Comparison of ENCODE assay signal across 1 cellular context in the genomic region with DNA sequence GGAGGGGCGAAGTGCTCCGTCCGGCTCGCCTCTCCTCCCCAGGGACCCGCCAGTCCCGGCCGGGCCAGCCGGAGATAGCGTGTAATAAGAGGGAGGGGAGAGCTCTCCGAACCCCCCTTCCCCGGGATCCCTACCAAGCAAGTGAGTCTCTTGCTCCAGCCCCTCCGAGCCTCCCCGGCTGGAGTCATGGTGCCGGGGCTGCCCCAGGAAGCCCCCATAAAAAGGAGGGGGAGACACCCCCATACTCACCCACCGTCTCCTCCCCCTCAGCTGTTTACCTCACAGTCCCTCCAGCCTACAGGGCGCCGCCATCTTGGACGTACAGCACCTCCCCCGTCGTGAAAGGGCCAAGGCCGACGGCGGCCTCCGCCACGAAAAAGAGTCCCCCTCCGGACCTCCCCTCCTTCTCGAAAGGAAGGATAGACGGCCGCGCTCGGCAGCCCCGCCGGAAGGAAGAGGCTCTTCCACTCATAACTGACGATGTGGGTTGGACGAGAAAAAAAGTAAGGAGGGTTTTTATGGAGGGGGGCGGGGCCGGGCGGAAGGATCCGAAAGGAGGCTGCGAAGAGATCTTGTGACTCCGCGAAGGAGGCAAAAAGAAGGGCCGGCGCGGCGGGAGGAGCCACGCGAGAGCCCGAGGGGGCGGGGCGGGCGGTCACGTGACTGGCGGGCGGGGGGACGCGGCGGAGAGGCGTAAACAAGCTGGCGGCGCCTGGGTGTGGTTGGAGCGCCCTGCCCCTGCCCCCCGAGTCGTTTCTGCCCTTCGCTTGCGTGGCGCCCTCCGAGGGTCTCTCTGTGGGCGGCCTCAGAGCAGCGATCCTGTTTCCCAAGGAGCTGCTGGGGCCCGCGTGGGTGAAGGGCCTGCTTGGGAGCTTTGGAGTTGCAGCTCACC.
TF ChIP-seq lines count a peak whose summit lies in the region.

A gene (minus strand): TSS at position 323 of the 892 bp plus-strand sequence. CDS start 15,744 bp downstream, outside the sequence.

TF ChIP-seq in K562, 482 proteins besides CTCF, POLR2A, EP300 and RAD21 (continued from another document and continues in another):
- TF ChIP-seq, protein P1, sequence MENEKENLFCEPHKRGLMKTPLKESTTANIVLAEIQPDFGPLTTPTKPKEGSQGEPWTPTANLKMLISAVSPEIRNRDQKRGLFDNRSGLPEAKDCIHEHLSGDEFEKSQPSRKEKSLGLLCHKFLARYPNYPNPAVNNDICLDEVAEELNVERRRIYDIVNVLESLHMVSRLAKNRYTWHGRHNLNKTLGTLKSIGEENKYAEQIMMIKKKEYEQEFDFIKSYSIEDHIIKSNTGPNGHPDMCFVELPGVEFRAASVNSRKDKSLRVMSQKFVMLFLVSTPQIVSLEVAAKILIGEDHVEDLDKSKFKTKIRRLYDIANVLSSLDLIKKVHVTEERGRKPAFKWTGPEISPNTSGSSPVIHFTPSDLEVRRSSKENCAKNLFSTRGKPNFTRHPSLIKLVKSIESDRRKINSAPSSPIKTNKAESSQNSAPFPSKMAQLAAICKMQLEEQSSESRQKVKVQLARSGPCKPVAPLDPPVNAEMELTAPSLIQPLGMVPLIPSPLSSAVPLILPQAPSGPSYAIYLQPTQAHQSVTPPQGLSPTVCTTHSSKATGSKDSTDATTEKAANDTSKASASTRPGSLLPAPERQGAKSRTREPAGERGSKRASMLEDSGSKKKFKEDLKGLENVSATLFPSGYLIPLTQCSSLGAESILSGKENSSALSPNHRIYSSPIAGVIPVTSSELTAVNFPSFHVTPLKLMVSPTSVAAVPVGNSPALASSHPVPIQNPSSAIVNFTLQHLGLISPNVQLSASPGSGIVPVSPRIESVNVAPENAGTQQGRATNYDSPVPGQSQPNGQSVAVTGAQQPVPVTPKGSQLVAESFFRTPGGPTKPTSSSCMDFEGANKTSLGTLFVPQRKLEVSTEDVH (IDR thresholded peaks at IDR 0.05; ENCODE audit: low read depth, partially characterized antibody) = peak; percentile 84
- TF ChIP-seq ZBTB8A (IDR thresholded peaks at IDR 0.05; ENCODE audit: partially characterized antibody) = no peak
- TF ChIP-seq RB1 (IDR thresholded peaks at IDR 0.05; ENCODE audit: low read depth) = peak; percentile 91
- 0 out of 4 replicates have a peak, but pooled peaks of 1 of the 2 experiments have one; percentile 39 for TF ChIP-seq FOXA3 (CRISPR knock-in tag; conservative IDR thresholded peaks at IDR 0.05 in 1 of 2, IDR thresholded peaks at IDR 0.05 in 1 of 2)
- no peak for TF ChIP-seq MEF2A (IDR thresholded peaks at IDR 0.05; ENCODE audit: control insufficient read depth, low read depth, low read length)
- peak; percentile 75 for TF ChIP-seq RBM22 (IDR thresholded peaks at IDR 0.05; ENCODE audit: low read depth, low read length, poor library complexity, severe bottlenecking)
- TF ChIP-seq ZNF212 (CRISPR knock-in tag; IDR thresholded peaks at IDR 0.05) = no peak
- TF ChIP-seq, protein P2, sequence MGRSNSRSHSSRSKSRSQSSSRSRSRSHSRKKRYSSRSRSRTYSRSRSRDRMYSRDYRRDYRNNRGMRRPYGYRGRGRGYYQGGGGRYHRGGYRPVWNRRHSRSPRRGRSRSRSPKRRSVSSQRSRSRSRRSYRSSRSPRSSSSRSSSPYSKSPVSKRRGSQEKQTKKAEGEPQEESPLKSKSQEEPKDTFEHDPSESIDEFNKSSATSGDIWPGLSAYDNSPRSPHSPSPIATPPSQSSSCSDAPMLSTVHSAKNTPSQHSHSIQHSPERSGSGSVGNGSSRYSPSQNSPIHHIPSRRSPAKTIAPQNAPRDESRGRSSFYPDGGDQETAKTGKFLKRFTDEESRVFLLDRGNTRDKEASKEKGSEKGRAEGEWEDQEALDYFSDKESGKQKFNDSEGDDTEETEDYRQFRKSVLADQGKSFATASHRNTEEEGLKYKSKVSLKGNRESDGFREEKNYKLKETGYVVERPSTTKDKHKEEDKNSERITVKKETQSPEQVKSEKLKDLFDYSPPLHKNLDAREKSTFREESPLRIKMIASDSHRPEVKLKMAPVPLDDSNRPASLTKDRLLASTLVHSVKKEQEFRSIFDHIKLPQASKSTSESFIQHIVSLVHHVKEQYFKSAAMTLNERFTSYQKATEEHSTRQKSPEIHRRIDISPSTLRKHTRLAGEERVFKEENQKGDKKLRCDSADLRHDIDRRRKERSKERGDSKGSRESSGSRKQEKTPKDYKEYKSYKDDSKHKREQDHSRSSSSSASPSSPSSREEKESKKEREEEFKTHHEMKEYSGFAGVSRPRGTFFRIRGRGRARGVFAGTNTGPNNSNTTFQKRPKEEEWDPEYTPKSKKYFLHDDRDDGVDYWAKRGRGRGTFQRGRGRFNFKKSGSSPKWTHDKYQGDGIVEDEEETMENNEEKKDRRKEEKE (IDR thresholded peaks at IDR 0.05; ENCODE audit: borderline replicate concordance in 1 of 2, control insufficient read depth in 1 of 2, low read depth in 2 of 2, low read length in 1 of 2) = no peak
- TF ChIP-seq, protein P3, sequence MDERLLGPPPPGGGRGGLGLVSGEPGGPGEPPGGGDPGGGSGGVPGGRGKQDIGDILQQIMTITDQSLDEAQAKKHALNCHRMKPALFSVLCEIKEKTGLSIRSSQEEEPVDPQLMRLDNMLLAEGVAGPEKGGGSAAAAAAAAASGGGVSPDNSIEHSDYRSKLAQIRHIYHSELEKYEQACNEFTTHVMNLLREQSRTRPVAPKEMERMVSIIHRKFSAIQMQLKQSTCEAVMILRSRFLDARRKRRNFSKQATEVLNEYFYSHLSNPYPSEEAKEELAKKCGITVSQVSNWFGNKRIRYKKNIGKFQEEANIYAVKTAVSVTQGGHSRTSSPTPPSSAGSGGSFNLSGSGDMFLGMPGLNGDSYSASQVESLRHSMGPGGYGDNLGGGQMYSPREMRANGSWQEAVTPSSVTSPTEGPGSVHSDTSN (CRISPR knock-in tag; IDR thresholded peaks at IDR 0.05; ENCODE audit: low read depth) = no peak
- TF ChIP-seq, protein P3 (tag; conservative IDR thresholded peaks at IDR 0.05; ENCODE audit: low read depth) = peak; percentile 37; the same call in 1 of the 2 replicates
- TF ChIP-seq HNRNPK (IDR thresholded peaks at IDR 0.05; ENCODE audit: low read depth, low read length, poor library complexity, severe bottlenecking) = no peak
- peak; percentile 62; the same call in 1 of the 2 replicates for TF ChIP-seq ZNF24 (IDR thresholded peaks at IDR 0.05)
- peak; percentile 92 for TF ChIP-seq ATF7 (IDR thresholded peaks at IDR 0.05)
- TF ChIP-seq, protein P4, sequence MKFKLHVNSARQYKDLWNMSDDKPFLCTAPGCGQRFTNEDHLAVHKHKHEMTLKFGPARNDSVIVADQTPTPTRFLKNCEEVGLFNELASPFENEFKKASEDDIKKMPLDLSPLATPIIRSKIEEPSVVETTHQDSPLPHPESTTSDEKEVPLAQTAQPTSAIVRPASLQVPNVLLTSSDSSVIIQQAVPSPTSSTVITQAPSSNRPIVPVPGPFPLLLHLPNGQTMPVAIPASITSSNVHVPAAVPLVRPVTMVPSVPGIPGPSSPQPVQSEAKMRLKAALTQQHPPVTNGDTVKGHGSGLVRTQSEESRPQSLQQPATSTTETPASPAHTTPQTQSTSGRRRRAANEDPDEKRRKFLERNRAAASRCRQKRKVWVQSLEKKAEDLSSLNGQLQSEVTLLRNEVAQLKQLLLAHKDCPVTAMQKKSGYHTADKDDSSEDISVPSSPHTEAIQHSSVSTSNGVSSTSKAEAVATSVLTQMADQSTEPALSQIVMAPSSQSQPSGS (CRISPR knock-in tag; IDR thresholded peaks at IDR 0.05) = no peak
- peak; percentile 82 for TF ChIP-seq CTBP1 (IDR thresholded peaks at IDR 0.05; ENCODE audit: borderline replicate concordance)
- TF ChIP-seq, protein P5, sequence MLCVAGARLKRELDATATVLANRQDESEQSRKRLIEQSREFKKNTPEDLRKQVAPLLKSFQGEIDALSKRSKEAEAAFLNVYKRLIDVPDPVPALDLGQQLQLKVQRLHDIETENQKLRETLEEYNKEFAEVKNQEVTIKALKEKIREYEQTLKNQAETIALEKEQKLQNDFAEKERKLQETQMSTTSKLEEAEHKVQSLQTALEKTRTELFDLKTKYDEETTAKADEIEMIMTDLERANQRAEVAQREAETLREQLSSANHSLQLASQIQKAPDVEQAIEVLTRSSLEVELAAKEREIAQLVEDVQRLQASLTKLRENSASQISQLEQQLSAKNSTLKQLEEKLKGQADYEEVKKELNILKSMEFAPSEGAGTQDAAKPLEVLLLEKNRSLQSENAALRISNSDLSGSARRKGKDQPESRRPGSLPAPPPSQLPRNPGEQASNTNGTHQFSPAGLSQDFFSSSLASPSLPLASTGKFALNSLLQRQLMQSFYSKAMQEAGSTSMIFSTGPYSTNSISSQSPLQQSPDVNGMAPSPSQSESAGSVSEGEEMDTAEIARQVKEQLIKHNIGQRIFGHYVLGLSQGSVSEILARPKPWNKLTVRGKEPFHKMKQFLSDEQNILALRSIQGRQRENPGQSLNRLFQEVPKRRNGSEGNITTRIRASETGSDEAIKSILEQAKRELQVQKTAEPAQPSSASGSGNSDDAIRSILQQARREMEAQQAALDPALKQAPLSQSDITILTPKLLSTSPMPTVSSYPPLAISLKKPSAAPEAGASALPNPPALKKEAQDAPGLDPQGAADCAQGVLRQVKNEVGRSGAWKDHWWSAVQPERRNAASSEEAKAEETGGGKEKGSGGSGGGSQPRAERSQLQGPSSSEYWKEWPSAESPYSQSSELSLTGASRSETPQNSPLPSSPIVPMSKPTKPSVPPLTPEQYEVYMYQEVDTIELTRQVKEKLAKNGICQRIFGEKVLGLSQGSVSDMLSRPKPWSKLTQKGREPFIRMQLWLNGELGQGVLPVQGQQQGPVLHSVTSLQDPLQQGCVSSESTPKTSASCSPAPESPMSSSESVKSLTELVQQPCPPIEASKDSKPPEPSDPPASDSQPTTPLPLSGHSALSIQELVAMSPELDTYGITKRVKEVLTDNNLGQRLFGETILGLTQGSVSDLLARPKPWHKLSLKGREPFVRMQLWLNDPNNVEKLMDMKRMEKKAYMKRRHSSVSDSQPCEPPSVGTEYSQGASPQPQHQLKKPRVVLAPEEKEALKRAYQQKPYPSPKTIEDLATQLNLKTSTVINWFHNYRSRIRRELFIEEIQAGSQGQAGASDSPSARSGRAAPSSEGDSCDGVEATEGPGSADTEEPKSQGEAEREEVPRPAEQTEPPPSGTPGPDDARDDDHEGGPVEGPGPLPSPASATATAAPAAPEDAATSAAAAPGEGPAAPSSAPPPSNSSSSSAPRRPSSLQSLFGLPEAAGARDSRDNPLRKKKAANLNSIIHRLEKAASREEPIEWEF (CRISPR knock-in tag; IDR thresholded peaks at IDR 0.05) = no peak
- TF ChIP-seq, protein P6, sequence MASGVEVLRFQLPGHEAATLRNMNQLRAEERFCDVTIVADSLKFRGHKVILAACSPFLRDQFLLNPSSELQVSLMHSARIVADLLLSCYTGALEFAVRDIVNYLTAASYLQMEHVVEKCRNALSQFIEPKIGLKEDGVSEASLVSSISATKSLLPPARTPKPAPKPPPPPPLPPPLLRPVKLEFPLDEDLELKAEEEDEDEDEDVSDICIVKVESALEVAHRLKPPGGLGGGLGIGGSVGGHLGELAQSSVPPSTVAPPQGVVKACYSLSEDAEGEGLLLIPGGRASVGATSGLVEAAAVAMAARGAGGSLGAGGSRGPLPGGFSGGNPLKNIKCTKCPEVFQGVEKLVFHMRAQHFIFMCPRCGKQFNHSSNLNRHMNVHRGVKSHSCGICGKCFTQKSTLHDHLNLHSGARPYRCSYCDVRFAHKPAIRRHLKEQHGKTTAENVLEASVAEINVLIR (CRISPR knock-in tag; IDR thresholded peaks at IDR 0.05) = peak; percentile 71
- TF ChIP-seq CBFA2T3 (IDR thresholded peaks at IDR 0.05) = 0 out of 2 replicates have a peak, but pooled peaks have one; percentile 31
- TF ChIP-seq EP400 (IDR thresholded peaks at IDR 0.05) = peak; percentile 97
- TF ChIP-seq TEAD2 (tag; IDR thresholded peaks at IDR 0.05) = no peak
- peak; percentile 44; the same call in 1 of the 2 replicates for TF ChIP-seq JUND (IDR thresholded peaks at IDR 0.05; ENCODE audit: borderline replicate concordance, low read depth, low read length)
- TF ChIP-seq JUND (tag; IDR thresholded peaks at IDR 0.05; ENCODE audit: borderline replicate concordance, low read depth, low read length) = no peak
- TF ChIP-seq NEUROD1 (IDR thresholded peaks at IDR 0.05; ENCODE audit: borderline replicate concordance, low read depth, low read length, partially characterized antibody) = peak; percentile 31
- TF ChIP-seq BRD4 (IDR thresholded peaks at IDR 0.05) = peak; percentile 88
- peak; percentile 95 for TF ChIP-seq C11orf30 (IDR thresholded peaks at IDR 0.05; ENCODE audit: low read depth)
- no peak for TF ChIP-seq MTF1 (CRISPR knock-in tag; IDR thresholded peaks at IDR 0.05; ENCODE audit: borderline replicate concordance)
- TF ChIP-seq ZNF436 (CRISPR knock-in tag; IDR thresholded peaks at IDR 0.05) = 0 out of 2 replicates have a peak, but pooled peaks have one; percentile 38
- TF ChIP-seq TAF15 (IDR thresholded peaks at IDR 0.05; ENCODE audit: low read depth, low read length) = no peak
- peak; percentile 98 for TF ChIP-seq MTA3 (IDR thresholded peaks at IDR 0.05; ENCODE audit: borderline replicate concordance)
- TF ChIP-seq, protein P7, sequence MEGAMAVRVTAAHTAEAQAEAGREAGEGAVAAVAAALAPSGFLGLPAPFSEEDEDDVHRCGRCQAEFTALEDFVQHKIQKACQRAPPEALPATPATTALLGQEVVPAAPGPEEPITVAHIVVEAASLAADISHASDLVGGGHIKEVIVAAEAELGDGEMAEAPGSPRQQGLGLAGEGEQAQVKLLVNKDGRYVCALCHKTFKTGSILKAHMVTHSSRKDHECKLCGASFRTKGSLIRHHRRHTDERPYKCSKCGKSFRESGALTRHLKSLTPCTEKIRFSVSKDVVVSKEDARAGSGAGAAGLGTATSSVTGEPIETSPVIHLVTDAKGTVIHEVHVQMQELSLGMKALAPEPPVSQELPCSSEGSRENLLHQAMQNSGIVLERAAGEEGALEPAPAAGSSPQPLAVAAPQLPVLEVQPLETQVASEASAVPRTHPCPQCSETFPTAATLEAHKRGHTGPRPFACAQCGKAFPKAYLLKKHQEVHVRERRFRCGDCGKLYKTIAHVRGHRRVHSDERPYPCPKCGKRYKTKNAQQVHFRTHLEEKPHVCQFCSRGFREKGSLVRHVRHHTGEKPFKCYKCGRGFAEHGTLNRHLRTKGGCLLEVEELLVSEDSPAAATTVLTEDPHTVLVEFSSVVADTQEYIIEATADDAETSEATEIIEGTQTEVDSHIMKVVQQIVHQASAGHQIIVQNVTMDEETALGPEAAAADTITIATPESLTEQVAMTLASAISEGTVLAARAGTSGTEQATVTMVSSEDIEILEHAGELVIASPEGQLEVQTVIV (CRISPR knock-in tag; IDR thresholded peaks at IDR 0.05; ENCODE audit: borderline replicate concordance) = peak; percentile 95
- peak; percentile 89 for TF ChIP-seq SIN3B (IDR thresholded peaks at IDR 0.05; ENCODE audit: low read depth)
- peak; percentile 58 for TF ChIP-seq ZKSCAN1 (IDR thresholded peaks at IDR 0.05; ENCODE audit: low read depth, low read length)
